16 cellular contexts compared by ENCODE assay signal in the genomic region with DNA sequence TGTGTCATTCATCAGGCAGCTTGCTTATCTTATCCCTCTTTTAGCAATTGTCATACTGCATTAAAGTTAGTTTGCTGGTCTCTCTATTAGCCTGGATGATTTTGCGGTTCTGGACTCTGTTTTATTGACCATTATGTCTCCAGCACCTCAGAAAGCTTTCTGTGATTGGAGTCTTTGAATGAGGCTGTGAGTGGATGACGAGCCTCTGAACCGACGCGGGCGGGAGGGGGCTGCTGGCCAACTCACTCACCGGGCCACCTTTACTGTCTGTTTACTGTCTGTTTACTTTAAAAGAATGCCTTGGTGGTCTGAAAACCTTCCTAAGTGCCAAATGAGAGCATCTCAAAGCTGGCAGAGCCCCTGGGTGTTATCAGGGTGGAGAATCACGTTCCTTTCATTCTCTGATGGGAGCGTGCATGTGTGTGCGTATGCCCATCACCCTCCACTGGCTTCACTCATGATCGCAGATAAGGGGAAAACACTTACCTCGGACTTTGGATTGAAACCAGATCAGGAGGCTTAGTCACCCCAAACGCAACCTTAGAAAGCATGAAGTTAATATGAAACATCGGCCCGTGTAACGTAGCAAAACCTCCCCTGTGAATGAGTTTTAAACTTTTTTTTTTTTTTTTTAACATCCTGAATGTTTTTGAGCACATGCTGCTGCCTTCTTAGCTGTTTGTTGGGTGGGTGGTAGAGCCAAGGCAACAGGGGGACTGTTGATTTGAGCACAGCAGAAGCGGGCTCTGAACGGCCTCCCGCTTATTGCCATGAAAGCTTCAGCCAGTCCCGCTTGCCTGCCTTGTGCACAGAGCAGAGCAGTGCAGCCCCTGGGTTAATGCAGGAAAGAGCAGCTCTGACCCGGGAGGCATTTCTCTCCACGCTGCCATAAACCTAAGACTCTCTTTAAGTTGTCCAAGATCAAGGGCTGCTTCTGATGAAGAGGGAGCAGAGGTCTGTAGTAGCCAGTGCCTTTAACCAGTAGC.
DNase-seq lines count a peak whose midpoint lies in the region; ATAC-seq, FAIRE-seq and TF ChIP-seq lines count a peak whose summit lies in the region.
"Had no signal": no experiment of that assay in that cellular context is flagged by ENCODE, and none has a peak within 500 bp of the region (broad histone marks: within the 10 kb centered on the region; RNA-seq: fewer than 3 reads in every experiment).

No MANE protein-coding gene starts in this region.

- H3K18ac ChIP-seq in IMR-90 (ENCODE audit: low read depth, low read length) (no peak overlapping the region), H1 (ENCODE audit: extremely low read depth, low read length) (no peak overlapping the region)

- no peak overlapping the region for H4K5ac ChIP-seq in IMR-90 (ENCODE audit: low read depth, low read length)
- no peak overlapping the region for H4K5ac ChIP-seq in H1 (ENCODE audit: insufficient read length, low read depth, low read length)

- no peak for ATAC-seq in IMR-90 (ENCODE audit: low read depth)
- peak; percentile 33 to 66 for ATAC-seq in lower lobe of right lung
- ATAC-seq: activated CD8-positive, alpha-beta T cell treated with anti-CD3 and anti-CD28 coated beads, Interleukin-2, amount 10 ng/mL, durations not matched to agents 7 days and 5 days; WTC11 had no signal

- H3K27ac ChIP-seq in IMR-90 (ENCODE audit: insufficient read depth, low read length) (no peak overlapping the region), H1 (ENCODE audit: low read depth, low read length) (no peak overlapping the region), lower lobe of right lung (no peak overlapping the region), rectal smooth muscle tissue (ENCODE audit: low read depth, low read length) (no peak overlapping the region)
- H3K27ac ChIP-seq: dorsolateral prefrontal cortex had no signal

- no peak overlapping the region for H2BK120ac ChIP-seq in IMR-90 (ENCODE audit: low read depth, low read length)
- no peak overlapping the region for H2BK120ac ChIP-seq in H1 (replicated peaks; ENCODE audit: low read depth, low read length)

- H2AK5ac ChIP-seq in IMR-90 (ENCODE audit: low read depth, low read length) (no peak overlapping the region), H1 (ENCODE audit: low read depth, low read length) (no peak overlapping the region)

- H3K23me2 ChIP-seq in H1 (ENCODE audit: low read depth, low read length) = no peaks in the 10 kb centered on the region

- no peak overlapping the region for H3K27ac Mint-ChIP-seq in activated T-helper 2 cell treated with anti-CD3 and anti-CD28 coated beads, Interferon-gamma antibody, Interleukin-2, Interleukin-4, amounts not matched to agents 10 μg/mL and 5 μg/mL and 100 μg/mL, durations not matched to agents 14 hours and 24 hours and 36 hours
- H3K27ac Mint-ChIP-seq: activated CD8-positive, alpha-beta T cell treated with anti-CD3 and anti-CD28 coated beads, Interleukin-2, amount 10 ng/mL, durations not matched to agents 7 days and 5 days; WTC11 had no signal

- no peak overlapping the region for H4K8ac ChIP-seq in IMR-90 (ENCODE audit: low read depth in 2 of 2, low read length in 2 of 2)
- H4K8ac ChIP-seq in H1 (ENCODE audit: extremely low read depth, insufficient read depth, low read length) = no peak overlapping the region

- H3K23ac ChIP-seq in IMR-90 (ENCODE audit: low read depth, low read length) (no peak overlapping the region), H1 (ENCODE audit: insufficient read length) (no peak overlapping the region)

- DNase-seq in IMR-90 (no peak), H1 (ENCODE audit: low read depth in 1 of 2, low spot score in 2 of 2) (no peak), lower lobe of right lung (no peak), A172 (ENCODE audit: low spot score) (no peak)
- no peak for DNase-seq in activated CD4-positive, alpha-beta T cell treated with anti-CD3 and anti-CD28 coated beads, Interleukin-2, amount 50 U/mL, for 1 hour
- no peak for DNase-seq in activated T-helper 2 cell treated with anti-CD3 and anti-CD28 coated beads, Interferon-gamma antibody, Interleukin-2, Interleukin-4, amounts not matched to agents 10 μg/mL and 5 μg/mL and 100 μg/mL, durations not matched to agents 14 hours and 24 hours and 36 hours (ENCODE audit: low spot score)
- DNase-seq: activated CD8-positive, alpha-beta T cell treated with anti-CD3 and anti-CD28 coated beads, Interleukin-2, amount 10 ng/mL, durations not matched to agents 7 days and 5 days; dorsolateral prefrontal cortex; erythroblast; left cardiac atrium; NCI-H146; NCI-H2227 treated with DMSO at 0.1 percent for 48 hours had no signal

- H2BK15ac ChIP-seq in IMR-90 (ENCODE audit: low read depth, low read length) (no peak overlapping the region), H1 (ENCODE audit: low read length) (no peak overlapping the region)

- H3K27me3 ChIP-seq in IMR-90 (ENCODE audit: control insufficient read depth, insufficient read depth, low read length) = no peaks in the 10 kb centered on the region
- no peaks in the 10 kb centered on the region for H3K27me3 ChIP-seq in H1 (replicated peaks in 1 of 4; ENCODE audit: control insufficient read depth in 3 of 4, extremely low read depth in 1 of 4, insufficient read depth in 3 of 4, low read length in 3 of 4)
- H3K27me3 ChIP-seq in lower lobe of right lung (ENCODE audit: low read depth) = no peaks in the 10 kb centered on the region
- no peaks in the 10 kb centered on the region for H3K27me3 ChIP-seq in rectal smooth muscle tissue (ENCODE audit: control insufficient read depth, insufficient read depth, low read length)

- TF ChIP-seq CTCF in IMR-90 (conservative IDR thresholded peaks at IDR 0.05; ENCODE audit: low read depth, low read length) (no peak), H1 (IDR thresholded peaks at IDR 0.05; ENCODE audit: control extremely low read depth in 1 of 3, insufficient read depth in 1 of 3, low read depth in 1 of 3, low read length in 3 of 3) (no peak), lower lobe of right lung (IDR thresholded peaks at IDR 0.05) (no peak)

- H3K9me1 ChIP-seq in IMR-90 (ENCODE audit: insufficient read depth, low read length) = no peaks in the 10 kb centered on the region

- no peaks in the 10 kb centered on the region for H3K36me3 ChIP-seq in IMR-90 (ENCODE audit: control insufficient read depth, insufficient read depth, low read length)
- no peaks in the 10 kb centered on the region for H3K36me3 ChIP-seq in H1 (ENCODE audit: control insufficient read depth in 2 of 4, insufficient read depth in 4 of 4, low read length in 3 of 4)
- no peaks in the 10 kb centered on the region for H3K36me3 ChIP-seq in lower lobe of right lung
- no peaks in the 10 kb centered on the region for H3K36me3 ChIP-seq in rectal smooth muscle tissue (ENCODE audit: control insufficient read depth, insufficient read depth, low read length)

- H3K4me3 Mint-ChIP-seq in activated T-helper 2 cell treated with anti-CD3 and anti-CD28 coated beads, Interferon-gamma antibody, Interleukin-2, Interleukin-4, amounts not matched to agents 10 μg/mL and 5 μg/mL and 100 μg/mL, durations not matched to agents 14 hours and 24 hours and 36 hours (ENCODE audit: low read depth) = no peak overlapping the region
- H3K4me3 Mint-ChIP-seq: activated CD8-positive, alpha-beta T cell treated with anti-CD3 and anti-CD28 coated beads, Interleukin-2, amount 10 ng/mL, durations not matched to agents 7 days and 5 days; WTC11 had no signal

- no peak for FAIRE-seq in H1 (lab: Jason Lieb, UNC)
- FAIRE-seq: bronchial epithelial cell, frontal cortex had no signal

- TF ChIP-seq RAD21 in IMR-90 (IDR thresholded peaks at IDR 0.05; ENCODE audit: low read length) = no peak
- no peak for TF ChIP-seq RAD21 in H1 (IDR thresholded peaks at IDR 0.05 in 1 of 2, conservative IDR thresholded peaks at IDR 0.05 in 1 of 2; ENCODE audit: low read depth in 2 of 2, low read length in 2 of 2)

- no peak overlapping the region for H2AK9ac ChIP-seq in IMR-90 (replicated peaks; ENCODE audit: low read depth, low read length, poor library complexity)

- peaks cover 11% of the 10 kb centered on the region for H3K4me1 Mint-ChIP-seq in activated T-helper 2 cell treated with anti-CD3 and anti-CD28 coated beads, Interferon-gamma antibody, Interleukin-2, Interleukin-4, amounts not matched to agents 10 μg/mL and 5 μg/mL and 100 μg/mL, durations not matched to agents 14 hours and 24 hours and 36 hours (ENCODE audit: low read depth)

- no peak overlapping the region for H3K56ac ChIP-seq in IMR-90 (ENCODE audit: extremely low read depth, insufficient read depth, low read length)
- no peak overlapping the region for H3K56ac ChIP-seq in H1 (replicated peaks; ENCODE audit: insufficient read length, low read depth, low read length)

- H2AFZ ChIP-seq in IMR-90 (replicated peaks; ENCODE audit: low read length, poor library complexity) (peak overlapping the region; percentile 21), H1 (ENCODE audit: low read length) (peak overlapping the region; percentile 37; the same call in 1 of the 2 replicates)

- H4K91ac ChIP-seq in IMR-90 (ENCODE audit: insufficient read depth, low read depth, low read length) (no peak overlapping the region), H1 (replicated peaks; ENCODE audit: insufficient read length, low read length) (no peak overlapping the region)

- H3K4me1 ChIP-seq in IMR-90 (ENCODE audit: control insufficient read depth, insufficient read depth, low read length) = no peaks in the 10 kb centered on the region
- H3K4me1 ChIP-seq in H1 (replicated peaks in 1 of 4; ENCODE audit: control insufficient read depth in 3 of 4, insufficient read depth in 4 of 4, low read length in 3 of 4) = no peaks in the 10 kb centered on the region
- peaks cover 15% of the 10 kb centered on the region for H3K4me1 ChIP-seq in lower lobe of right lung
- H3K4me1 ChIP-seq in rectal smooth muscle tissue (ENCODE audit: control insufficient read depth, insufficient read depth, low read length) = no peaks in the 10 kb centered on the region

- H3K4me3 ChIP-seq in IMR-90 (ENCODE audit: insufficient read depth, low read depth, low read length) = no peak overlapping the region
- H3K4me3 ChIP-seq in H1 (ENCODE audit: extremely low read depth in 1 of 4, insufficient read depth in 2 of 4, low read depth in 3 of 4, low read length in 4 of 4) = no peak overlapping the region
- no peak overlapping the region for H3K4me3 ChIP-seq in lower lobe of right lung
- H3K4me3 ChIP-seq in rectal smooth muscle tissue (ENCODE audit: low read length) = peak overlapping the region; percentile 3
- H3K4me3 ChIP-seq: dorsolateral prefrontal cortex had no signal

- no peaks in the 10 kb centered on the region for H3K36me3 Mint-ChIP-seq in activated T-helper 2 cell treated with anti-CD3 and anti-CD28 coated beads, Interferon-gamma antibody, Interleukin-2, Interleukin-4, amounts not matched to agents 10 μg/mL and 5 μg/mL and 100 μg/mL, durations not matched to agents 14 hours and 24 hours and 36 hours (ENCODE audit: low read depth)
- H3K36me3 Mint-ChIP-seq: WTC11 had no signal

- no peaks in the 10 kb centered on the region for H3K9me3 Mint-ChIP-seq in activated T-helper 2 cell treated with anti-CD3 and anti-CD28 coated beads, Interferon-gamma antibody, Interleukin-2, Interleukin-4, amounts not matched to agents 10 μg/mL and 5 μg/mL and 100 μg/mL, durations not matched to agents 14 hours and 24 hours and 36 hours
- H3K9me3 Mint-ChIP-seq: WTC11 had no signal

- H3K4ac ChIP-seq in IMR-90 (ENCODE audit: low read depth, low read length) (no peak overlapping the region), H1 (replicated peaks; ENCODE audit: insufficient read length, low read depth, low read length) (no peak overlapping the region)

- CTCF ChIA-PET in IMR-90 (lab: Yijun Ruan, JAX) (no interaction called here), H1 (lab: Charles Lee; ENCODE audit: partially characterized antibody) (interaction anchor here (0.6 to 2.4 kb wide), 8 partner anchors 8 to 979 kb away, joined by 3 to 8 read pairs (median 4); no protein-coding TSS in a partner anchor)

- H3K4me2 ChIP-seq in IMR-90 (ENCODE audit: low read depth, low read length) = no peak overlapping the region
- H3K4me2 ChIP-seq in H1 (ENCODE audit: insufficient read depth in 1 of 2, low read depth in 2 of 2, low read length in 2 of 2) = no peak overlapping the region

- H2BK20ac ChIP-seq in IMR-90 (ENCODE audit: low read depth, low read length) (no peak overlapping the region), H1 (ENCODE audit: low read length) (no peak overlapping the region; the same call in 1 of the 2 replicates)

- H3K9me3 ChIP-seq in IMR-90 (ENCODE audit: control insufficient read depth, insufficient read depth, low read length) (no peaks in the 10 kb centered on the region), H1 (ENCODE audit: insufficient read depth in 2 of 2, low read depth in 1 of 2, low read length in 1 of 2) (no peaks in the 10 kb centered on the region), lower lobe of right lung (no peaks in the 10 kb centered on the region)

- peak overlapping the region; percentile 11; the same call in 1 of the 2 replicates for H2BK12ac ChIP-seq in H1 (ENCODE audit: low read depth, low read length)

- H3K9ac ChIP-seq in IMR-90 (ENCODE audit: low read depth, low read length) (no peak overlapping the region), H1 (replicated peaks in 1 of 4; ENCODE audit: extremely low read depth in 1 of 4, low read depth in 3 of 4, low read length in 3 of 4) (no peak overlapping the region), rectal smooth muscle tissue (ENCODE audit: low read length) (no peak overlapping the region)

- no CpG with 5 or more reads among the region's 22 CpGs for WGBS in IMR-90 (ENCODE audit: extremely low coverage in 2 of 2, insufficient read length in 1 of 2), 2 experiments
- WGBS in H1 (ENCODE audit: extremely low coverage in 1 of 2, insufficient coverage in 1 of 2, insufficient read length in 1 of 2, insufficient replicate concordance in 2 of 2, low coverage in 1 of 2, low lambda C conversion rate in 2 of 2, missing lambda C conversion rate in 1 of 2), 2 experiments = 89% methylated on average over 22 of the region's 22 CpGs; no CpG with 5 or more reads in 1 of the 2 experiments

- H3K14ac ChIP-seq in IMR-90 (replicated peaks; ENCODE audit: low read depth, low read length) (no peak overlapping the region), H1 (ENCODE audit: insufficient read length) (no peak overlapping the region)

- H3K27me3 Mint-ChIP-seq in activated T-helper 2 cell treated with anti-CD3 and anti-CD28 coated beads, Interferon-gamma antibody, Interleukin-2, Interleukin-4, amounts not matched to agents 10 μg/mL and 5 μg/mL and 100 μg/mL, durations not matched to agents 14 hours and 24 hours and 36 hours (ENCODE audit: low read depth) = peaks cover 18% of the 10 kb centered on the region

- no peak for TF ChIP-seq EP300 in H1 (IDR thresholded peaks at IDR 0.05; ENCODE audit: borderline replicate concordance in 1 of 2, low read depth in 2 of 2, low read length in 2 of 2)

- TF ChIP-seq POLR2A in IMR-90 (IDR thresholded peaks at IDR 0.05; ENCODE audit: low read depth, low read length) (no peak), H1 (IDR thresholded peaks at IDR 0.05; ENCODE audit: control extremely low read depth in 1 of 2, low read depth in 2 of 2, low read length in 2 of 2) (no peak)

- POLR2A ChIA-PET in IMR-90 (lab: Charles Lee; ENCODE audit: unreplicated experiment) = no interaction called here
- POLR2A ChIA-PET in H1 (lab: Charles Lee; ENCODE audit: partially characterized antibody) = interaction anchor here (0.6 to 1.2 kb wide), 2 partner anchors 12 to 13 kb away, joined by 3 read pairs; no protein-coding TSS in a partner anchor

- no peaks in the 10 kb centered on the region for H4K20me1 ChIP-seq in IMR-90 (ENCODE audit: insufficient read depth, low read length)
- no peaks in the 10 kb centered on the region for H4K20me1 ChIP-seq in H1 (replicated peaks in 1 of 2; ENCODE audit: control insufficient read depth in 1 of 2, insufficient read depth in 2 of 2, low read length in 2 of 2)

- in situ Hi-C loops in IMR-90 (cut with MboI; ENCODE audit: low sequenced_read_pairs) = no loop called here

- no peaks in the 10 kb centered on the region for H3K79me2 ChIP-seq in H1 (ENCODE audit: control insufficient read depth in 1 of 2, insufficient read depth in 2 of 2, low read length in 2 of 2)

- H3K79me1 ChIP-seq in IMR-90 (ENCODE audit: low read depth in 1 of 2, low read length in 2 of 2) (no peaks in the 10 kb centered on the region), H1 (ENCODE audit: low read depth, low read length) (no peaks in the 10 kb centered on the region)

- intact Hi-C loops in IMR-90 (cut with micrococcal nuclease) = no loop called here
- intact Hi-C loops in lower lobe of right lung (cut with DNase I) = no loop called here
- intact Hi-C loops in activated T-helper 2 cell treated with anti-CD3 and anti-CD28 coated beads, Interferon-gamma antibody, Interleukin-2, Interleukin-4, amounts not matched to agents 10 μg/mL and 5 μg/mL and 100 μg/mL, durations not matched to agents 14 hours and 24 hours and 36 hours (cut with micrococcal nuclease) = no loop called here

- no TSS peak for BruUV-seq in IMR-90 (replicated peaks; lab: Mats Ljungman, UMichigan)

- H2BK5ac ChIP-seq in IMR-90 (ENCODE audit: low read depth, low read length, poor library complexity, severe bottlenecking) = no peak overlapping the region
- H2BK5ac ChIP-seq in H1 (ENCODE audit: low read depth, low read length) = no peak overlapping the region

- dilution Hi-C loops in IMR-90 (cut with HindIII; ENCODE audit: low sequenced_read_pairs, unreplicated experiment) = no loop called here
